Comparison of ENCODE assay signal across 31 cellular contexts in the genomic region with DNA sequence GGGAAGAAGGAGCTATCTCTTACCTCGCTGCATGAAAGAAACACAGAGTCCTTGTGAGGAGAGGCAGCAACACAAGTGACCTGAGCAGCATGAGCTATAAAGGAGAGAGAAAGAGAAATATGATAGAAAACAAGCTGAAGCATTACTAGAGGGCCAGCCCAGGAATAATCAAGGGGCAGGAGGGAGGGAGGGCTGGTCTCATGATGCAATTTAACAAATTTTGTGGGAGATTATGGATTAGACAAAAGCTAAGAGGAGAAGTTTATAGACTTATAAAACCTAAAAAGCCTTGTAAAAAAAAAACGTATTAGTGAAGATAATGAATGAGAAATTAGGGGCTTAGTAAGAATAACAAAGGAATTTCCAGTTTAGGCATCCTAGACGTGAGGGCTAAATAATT. TPM values are rescaled to one million over a fixed set of nuclear protein-coding genes. Genes with fewer than 3 reads are reported as not detected.
A peak's percentile ranks its signal among the peaks of the same experiment; 100 is the strongest.
DNase-seq lines count a peak whose midpoint lies in the region; ATAC-seq, FAIRE-seq and TF ChIP-seq lines count a peak whose summit lies in the region.
"Had no signal": no experiment of that assay in that cellular context is flagged by ENCODE, and none has a peak within 500 bp of the region (broad histone marks: within the 10 kb centered on the region; RNA-seq: fewer than 3 reads in every experiment).

No MANE protein-coding gene starts in this region.

- TF ChIP-seq CTCF in astrocyte (IDR thresholded peaks at IDR 0.05; ENCODE audit: insufficient read depth, low read depth, low read length), result no peak

- peak overlapping the region; percentile 15 for H3K27ac Mint-ChIP-seq in activated naive CD4-positive, alpha-beta T cell treated with anti-CD3 and anti-CD28 coated beads, Interleukin-2, amount 10 ng/mL, durations not matched to agents 7 days and 5 days
- peak overlapping the region; percentile 31 to 41 for H3K27ac Mint-ChIP-seq in T-cell
- peak overlapping the region; percentile 16 for H3K27ac Mint-ChIP-seq in astrocyte (ENCODE audit: unreplicated experiment)
- peak overlapping the region; percentile 99 for H3K27ac Mint-ChIP-seq in stimulated activated effector memory CD8-positive, alpha-beta T cell treated with anti-CD3 and anti-CD28 coated beads, Interleukin-12 subunit alpha, Interleukin-12 subunit beta, amount 100 ng/mL, for 72 hours
- H3K27ac Mint-ChIP-seq: neural progenitor cell had no signal

- intact Hi-C loops in head of caudate nucleus (cut with DNase I), result no loop called here

- H3K9me3 ChIP-seq in astrocyte (ENCODE audit: insufficient read depth, low read depth, low read length), result no peaks in the 10 kb centered on the region
- H3K9me3 ChIP-seq: ascending aorta, pancreas, right atrium auricular region, thoracic aorta had no signal

- no peak overlapping the region for H3K4me3 ChIP-seq in astrocyte (ENCODE audit: insufficient read depth, low read depth, low read length)
- H3K4me3 ChIP-seq: ascending aorta, coronary artery, lung, neural progenitor cell, pancreas, PC-9, right atrium auricular region, thoracic aorta had no signal

- FAIRE-seq in astrocyte (lab: Jason Lieb, UNC), result no peak
- FAIRE-seq: GM12891, pancreas, small intestine had no signal

- no peaks in the 10 kb centered on the region for H3K27me3 ChIP-seq in astrocyte (ENCODE audit: insufficient read depth, low read length)
- H3K27me3 ChIP-seq: ascending aorta, neural progenitor cell, pancreas, right atrium auricular region had no signal

- no peak overlapping the region for H3K9ac ChIP-seq in astrocyte (ENCODE audit: low read length)
- H3K9ac ChIP-seq: neural progenitor cell had no signal

- no peaks in the 10 kb centered on the region for H3K27me3 Mint-ChIP-seq in activated naive CD4-positive, alpha-beta T cell treated with anti-CD3 and anti-CD28 coated beads, Interleukin-2, amount 10 ng/mL, durations not matched to agents 7 days and 5 days
- H3K27me3 Mint-ChIP-seq in T-cell, result no peaks in the 10 kb centered on the region
- no peaks in the 10 kb centered on the region for H3K27me3 Mint-ChIP-seq in astrocyte (ENCODE audit: low read depth, unreplicated experiment)
- H3K27me3 Mint-ChIP-seq: stimulated activated naive CD8-positive, alpha-beta T cell treated with anti-CD3 and anti-CD28 coated beads, Interleukin-15, Interleukin-2, amounts not matched to agents 100 ng/mL and 50 ng/mL, for 24 hours had no signal

- DNase-seq in activated naive CD4-positive, alpha-beta T cell treated with anti-CD3 and anti-CD28 coated beads, Interleukin-2, amount 10 ng/mL, durations not matched to agents 7 days and 5 days, result no peak
- DNase-seq in activated naive CD4-positive, alpha-beta T cell (lab: John Stamatoyannopoulos, UW), result no peak
- DNase-seq in T-cell (no peak), astrocyte (ENCODE audit: low read depth) (no peak), head of caudate nucleus (no peak)
- DNase-seq in stimulated activated effector memory CD8-positive, alpha-beta T cell treated with anti-CD3 and anti-CD28 coated beads, Interleukin-12 subunit alpha, Interleukin-12 subunit beta, amount 100 ng/mL, for 72 hours (ENCODE audit: low spot score in 2 of 2), result no peak
- DNase-seq: activated CD4-positive, CD25-positive, alpha-beta regulatory T cell treated with anti-CD3 and anti-CD28 coated beads, Interleukin-2, amount 50 U/mL, for 72 hours; activated CD8-positive, alpha-beta memory T cell treated with anti-CD3 and anti-CD28 coated beads for 24 hours; DMS53; effector CD8-positive, alpha-beta T cell; immature natural killer cell; left cardiac atrium; NCI-H1417; NCI-H2081 treated with DMSO at 0.1 percent for 48 hours; NCI-H226; NCI-H69; pancreas; PC-9; small intestine had no signal

- POLR2A ChIA-PET in T-cell (lab: Charles Lee), result no interaction called here

- no peak overlapping the region for H2AFZ ChIP-seq in astrocyte (ENCODE audit: low read depth, low read length)
- H2AFZ ChIP-seq: neural progenitor cell, PC-9 had no signal

- ATAC-seq in T-cell (replicated peaks in 1 of 4) (no peak), GM21390 (IDR thresholded peaks at IDR 0.05; ENCODE audit: unreplicated experiment) (no peak), GM19452 (IDR thresholded peaks at IDR 0.05; ENCODE audit: unreplicated experiment) (no peak)
- ATAC-seq in stimulated activated effector memory CD8-positive, alpha-beta T cell treated with anti-CD3 and anti-CD28 coated beads, Interleukin-12 subunit alpha, Interleukin-12 subunit beta, amount 100 ng/mL, for 72 hours, result no peak
- ATAC-seq: left cardiac atrium, pancreas, Right ventricle myocardium inferior had no signal

- H4K20me1 ChIP-seq in astrocyte (ENCODE audit: insufficient read depth, low read length), result peaks cover 47% of the 10 kb centered on the region

- no peak overlapping the region for H3K27ac ChIP-seq in astrocyte (ENCODE audit: low read depth, low read length)
- H3K27ac ChIP-seq: ascending aorta, coronary artery, neural progenitor cell, pancreas, PC-9, right atrium auricular region, thoracic aorta had no signal

- H3K36me3 Mint-ChIP-seq in activated naive CD4-positive, alpha-beta T cell treated with anti-CD3 and anti-CD28 coated beads, Interleukin-2, amount 10 ng/mL, durations not matched to agents 7 days and 5 days, result peaks cover 77% of the 10 kb centered on the region
- H3K36me3 Mint-ChIP-seq in T-cell (peaks cover 54% of the 10 kb centered on the region), astrocyte (ENCODE audit: low read depth, unreplicated experiment) (peaks cover 15% of the 10 kb centered on the region)
- H3K36me3 Mint-ChIP-seq in stimulated activated effector memory CD8-positive, alpha-beta T cell treated with anti-CD3 and anti-CD28 coated beads, Interleukin-12 subunit alpha, Interleukin-12 subunit beta, amount 100 ng/mL, for 72 hours, result peaks cover 93% of the 10 kb centered on the region

- peaks cover 60% of the 10 kb centered on the region for H3K4me1 Mint-ChIP-seq in activated naive CD4-positive, alpha-beta T cell treated with anti-CD3 and anti-CD28 coated beads, Interleukin-2, amount 10 ng/mL, durations not matched to agents 7 days and 5 days
- peaks cover 53 to 61% (median 60%) of the 10 kb centered on the region in 3 donors for H3K4me1 Mint-ChIP-seq in T-cell
- H3K4me1 Mint-ChIP-seq in astrocyte (ENCODE audit: low read depth, unreplicated experiment), result peaks cover 15% of the 10 kb centered on the region
- peaks cover 66% of the 10 kb centered on the region for H3K4me1 Mint-ChIP-seq in stimulated activated effector memory CD8-positive, alpha-beta T cell treated with anti-CD3 and anti-CD28 coated beads, Interleukin-12 subunit alpha, Interleukin-12 subunit beta, amount 100 ng/mL, for 72 hours

- H3K79me2 ChIP-seq in astrocyte (ENCODE audit: insufficient read depth, low read length), result peaks cover 39% of the 10 kb centered on the region

- CTCF ChIA-PET in activated naive CD4-positive, alpha-beta T cell treated with anti-CD3 and anti-CD28 coated beads, Interleukin-2, amount 10 ng/mL, durations not matched to agents 7 days and 5 days (lab: Charles Lee), result interaction anchor here (1.5 to 2.4 kb wide), 2 partner anchors 303 to 325 kb away, joined by 4 to 10 read pairs; no protein-coding TSS in a partner anchor
- CTCF ChIA-PET in T-cell (lab: Charles Lee), result interaction anchor here in 1 of 2 donors (0.6 kb wide), 1 partner anchor 284 kb away, joined by 3 read pairs; no protein-coding TSS in a partner anchor

- peaks cover 5% of the 10 kb centered on the region for H3K4me1 ChIP-seq in astrocyte (ENCODE audit: insufficient read depth, low read length)

- no peak overlapping the region for H3K4me3 Mint-ChIP-seq in activated naive CD4-positive, alpha-beta T cell treated with anti-CD3 and anti-CD28 coated beads, Interleukin-2, amount 10 ng/mL, durations not matched to agents 7 days and 5 days
- no peak overlapping the region for H3K4me3 Mint-ChIP-seq in T-cell
- H3K4me3 Mint-ChIP-seq in astrocyte (ENCODE audit: unreplicated experiment), result no peak overlapping the region
- no peak overlapping the region for H3K4me3 Mint-ChIP-seq in stimulated activated effector memory CD8-positive, alpha-beta T cell treated with anti-CD3 and anti-CD28 coated beads, Interleukin-12 subunit alpha, Interleukin-12 subunit beta, amount 100 ng/mL, for 72 hours
- H3K4me3 Mint-ChIP-seq: immature natural killer cell; neural progenitor cell; stimulated activated naive CD8-positive, alpha-beta T cell treated with anti-CD3 and anti-CD28 coated beads, Interleukin-15, Interleukin-2, amounts not matched to agents 100 ng/mL and 50 ng/mL, for 24 hours had no signal

- no peaks in the 10 kb centered on the region for H3K9me3 Mint-ChIP-seq in activated naive CD4-positive, alpha-beta T cell treated with anti-CD3 and anti-CD28 coated beads, Interleukin-2, amount 10 ng/mL, durations not matched to agents 7 days and 5 days
- H3K9me3 Mint-ChIP-seq in T-cell, result no peaks in the 10 kb centered on the region
- H3K9me3 Mint-ChIP-seq in astrocyte (ENCODE audit: unreplicated experiment), result peaks cover under 1% of the 10 kb centered on the region
- H3K9me3 Mint-ChIP-seq in stimulated activated effector memory CD8-positive, alpha-beta T cell treated with anti-CD3 and anti-CD28 coated beads, Interleukin-12 subunit alpha, Interleukin-12 subunit beta, amount 100 ng/mL, for 72 hours, result no peaks in the 10 kb centered on the region
- H3K9me3 Mint-ChIP-seq: immature natural killer cell; neural progenitor cell; stimulated activated naive CD8-positive, alpha-beta T cell treated with anti-CD3 and anti-CD28 coated beads, Interleukin-15, Interleukin-2, amounts not matched to agents 100 ng/mL and 50 ng/mL, for 24 hours had no signal

- H3K36me3 ChIP-seq in astrocyte (ENCODE audit: insufficient read depth, low read length), result peaks cover 61% of the 10 kb centered on the region

- H3K4me2 ChIP-seq in astrocyte (ENCODE audit: low read length), result no peak overlapping the region
- H3K4me2 ChIP-seq: neural progenitor cell, PC-9 had no signal

RNA-seq across cellular contexts. Expression of gene WDR77, which starts 5.0 kb away (rescaled TPM):
- total RNA-seq in T-cell (10 to 100 TPM; 22.5 to 40.1 (median 33.1) TPM), astrocyte (39.3 and 49.1 TPM in 2 replicates)

RNA-seq across cellular contexts. Expression of gene ATP5PB, which starts 5.2 kb away (rescaled TPM):
- 100 to 1,000 TPM in 3 of 5 donors, 10 to 100 TPM in 2; 88.1 to 129 (median 118) TPM for total RNA-seq in T-cell
- 196 and 214 TPM in 2 replicates for total RNA-seq in astrocyte

RNA-seq across cellular contexts. Expression of gene OVGP1, which starts 16.5 kb away (rescaled TPM):
- total RNA-seq in T-cell, result 10 to 100 TPM in 2 of 5 donors, 1 to 10 TPM in 3; 4.7 to 11.6 (median 8.6) TPM
- total RNA-seq in astrocyte, result 1.2 and 2.3 TPM in 2 replicates

RNA-seq across cellular contexts. Expression of gene C1orf162, which starts 29.8 kb away (rescaled TPM):
- 10 to 100 TPM; 42.9 to 55.1 (median 46.1) TPM for total RNA-seq in T-cell
- 0.75 TPM in 1 of 2 replicates, not detected in the other for total RNA-seq in astrocyte
- total RNA-seq: glomerular endothelial cell had no signal

RNA-seq across cellular contexts. Expression of gene ADORA3, which starts 59.4 kb away (rescaled TPM):
- total RNA-seq in T-cell (under 1 TPM in 1 of 5 donors, not detected in 4; 0.30 TPM), astrocyte (not detected in 2 replicates)
- total RNA-seq: glomerular endothelial cell, PC-9 had no signal

Comparison
In these comparisons a context has a peak if more than half of its experiments do, and no peak if none do; other contexts are left out.
1. H3K27ac Mint-ChIP-seq: peak in every context shown above with its lines; median percentile 99 in stimulated activated effector memory CD8-positive, alpha-beta T cell treated with anti-CD3 and anti-CD28 coated beads, Interleukin-12 subunit alpha, Interleukin-12 subunit beta, amount 100 ng/mL, for 72 hours; 36 in T-cell; 16 in astrocyte; 15 in activated naive CD4-positive, alpha-beta T cell treated with anti-CD3 and anti-CD28 coated beads, Interleukin-2, amount 10 ng/mL, durations not matched to agents 7 days and 5 days.